In genomic region chr10:88830643-88831277, GRCh38 we compare ENCODE assay signal across 1 cellular context.
TF ChIP-seq lines count a peak whose summit lies in the region.

No MANE protein-coding gene starts in this region.

TF ChIP-seq in GM12878, 131 proteins besides CTCF, POLR2A, EP300 and RAD21:
- TF ChIP-seq JUNB (IDR thresholded peaks at IDR 0.05) (peak; percentile 55), IRF4 (IDR thresholded peaks at IDR 0.05; ENCODE audit: low read depth, low read length) (no peak), MTA2 (IDR thresholded peaks at IDR 0.05; ENCODE audit: low read depth) (0 out of 2 replicates have a peak, but pooled peaks have one; percentile 25), NR2F1 (conservative IDR thresholded peaks at IDR 0.05) (no peak)
